10 cellular contexts compared by ENCODE assay signal in the genomic region with DNA sequence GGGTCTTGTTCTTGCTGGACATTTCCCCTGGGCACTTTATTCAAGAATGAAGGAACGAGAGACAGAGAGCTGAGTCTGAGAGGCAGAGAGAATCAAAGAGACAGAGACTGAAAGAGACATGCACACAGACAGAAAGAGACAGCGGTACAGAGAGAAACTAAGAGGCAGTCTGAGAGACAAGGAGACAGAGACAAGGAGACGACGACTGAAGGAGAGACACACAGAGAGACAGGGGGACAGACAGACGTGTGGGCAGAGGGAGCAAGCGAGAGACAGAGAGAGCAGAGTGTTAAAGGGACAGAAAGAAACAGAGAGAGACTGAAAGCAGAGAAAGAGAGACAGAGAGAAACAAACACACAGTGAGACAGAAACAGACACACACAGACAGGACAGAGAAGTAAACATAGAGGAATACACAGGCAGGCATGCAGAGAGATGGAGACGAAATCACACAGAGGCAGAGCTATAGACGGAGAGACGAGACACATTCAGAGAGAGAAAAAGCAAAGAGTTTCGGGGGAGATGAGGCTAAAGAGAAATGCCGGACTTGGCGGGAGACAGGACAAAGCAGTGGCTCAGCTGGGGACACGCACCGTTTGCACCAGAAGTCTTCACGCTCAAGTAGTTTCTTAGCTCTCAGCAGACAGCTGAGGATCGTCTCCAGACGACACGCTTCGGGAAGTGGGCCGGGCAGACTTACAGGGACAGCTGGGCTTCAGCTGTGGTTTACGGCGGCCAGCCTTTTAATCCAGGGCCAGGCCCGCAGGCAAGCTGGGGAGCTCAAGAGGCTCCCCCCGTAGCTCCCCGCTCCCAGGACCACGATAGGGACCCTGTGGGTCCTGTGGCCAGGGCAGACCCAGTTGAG. TPM values are rescaled to one million over a fixed set of nuclear protein-coding genes. Genes with fewer than 3 reads are reported as not detected.
DNase-seq lines count a peak whose midpoint lies in the region; ATAC-seq and TF ChIP-seq lines count a peak whose summit lies in the region.
"Had no signal": no experiment of that assay in that cellular context is flagged by ENCODE, and none has a peak within 500 bp of the region (broad histone marks: within the 10 kb centered on the region; RNA-seq: fewer than 3 reads in every experiment).

No MANE protein-coding gene starts in this region.

- no peaks in the 10 kb centered on the region for H3K79me2 ChIP-seq in GM23338 (replicated peaks; ENCODE audit: insufficient read depth)

- no peaks in the 10 kb centered on the region for H3K9me3 ChIP-seq in right cardiac atrium (ENCODE audit: control insufficient read depth, low read length)
- H3K9me3 ChIP-seq in skeletal muscle tissue (ENCODE audit: control insufficient read depth in 3 of 3, low read length in 3 of 3), result peaks cover 0 to 2% (median 0%) of the 10 kb centered on the region in 3 donors
- H3K9me3 ChIP-seq: pancreas had no signal

- no peak for DNase-seq in GM23338 (ENCODE audit: low spot score)
- no peak for DNase-seq in WTC11 (ENCODE audit: low spot score)
- DNase-seq in right cardiac atrium, result peak; percentile 61 to 85 (median 78)
- DNase-seq in HPDE6-E6E7 (ENCODE audit: extremely low spot score), result no peak
- no peak for DNase-seq in COLO668 (lab: John Stamatoyannopoulos, UW; ENCODE audit: unreplicated experiment)
- DNase-seq in activated naive CD4-positive, alpha-beta T cell treated with Interleukin-2 at 50 U/mL for 16 hours, result no peak

- no peak overlapping the region for H3K4me2 ChIP-seq in GM23338

- H4K20me1 ChIP-seq in GM23338 (replicated peaks; ENCODE audit: insufficient read depth), result no peaks in the 10 kb centered on the region

- no peak overlapping the region for H3K27ac ChIP-seq in GM23338 (ENCODE audit: low read depth)
- no peak overlapping the region for H3K27ac ChIP-seq in right cardiac atrium (ENCODE audit: low read length)
- peak overlapping the region; percentile 87 for H3K27ac ChIP-seq in skeletal muscle tissue (ENCODE audit: low read depth, low read length)
- H3K27ac ChIP-seq: pancreas had no signal

- H3K27ac Mint-ChIP-seq in GM23338 (no peak overlapping the region; the same call in 1 of the 2 replicates), WTC11 (peak overlapping the region; percentile 47; the same call in 1 of the 2 replicates)

- H3K9me3 Mint-ChIP-seq in GM23338 (peaks cover 10% of the 10 kb centered on the region), WTC11 (peaks cover 11% of the 10 kb centered on the region)

- H3K27me3 Mint-ChIP-seq in GM23338 (ENCODE audit: insufficient read depth, low read depth, poor library complexity), result peaks cover 14% of the 10 kb centered on the region
- peaks cover under 1% of the 10 kb centered on the region; the same call in 1 of the 2 replicates for H3K27me3 Mint-ChIP-seq in WTC11 (ENCODE audit: low read depth)

- intact Hi-C loops in right cardiac atrium (cut with DNase I), result no loop called here

- POLR2A ChIA-PET in WTC11 (lab: Charles Lee), result no interaction called here

- H3K36me3 Mint-ChIP-seq in GM23338 (ENCODE audit: low read depth) (peaks cover 7% of the 10 kb centered on the region), WTC11 (peaks cover 12% of the 10 kb centered on the region)

- TF ChIP-seq CTCF in GM23338 (conservative IDR thresholded peaks at IDR 0.05; ENCODE audit: low read depth in 2 of 2), result no peak
- TF ChIP-seq CTCF in WTC11 (IDR thresholded peaks at IDR 0.05), result no peak

- H3K4me1 Mint-ChIP-seq in GM23338, result peaks cover 24% of the 10 kb centered on the region
- peaks cover 7% of the 10 kb centered on the region for H3K4me1 Mint-ChIP-seq in WTC11
- H3K4me1 Mint-ChIP-seq: central memory CD8-positive, alpha-beta T cell had no signal

- H2AFZ ChIP-seq in GM23338, result peak overlapping the region; percentile 84; the same call in 1 of the 2 replicates

- H3K4me3 Mint-ChIP-seq in GM23338 (no peak overlapping the region; the same call in 2 of the 3 replicates), WTC11 (no peak overlapping the region)
- H3K4me3 Mint-ChIP-seq: central memory CD8-positive, alpha-beta T cell had no signal

- H3K9ac ChIP-seq in skeletal muscle tissue (ENCODE audit: low read depth in 1 of 3, low read length in 3 of 3), result peak overlapping the region; percentile 48 to 84 (median 71)

- H3K36me3 ChIP-seq in GM23338 (ENCODE audit: insufficient read depth), result peaks cover 5% of the 10 kb centered on the region; the same call in 1 of the 2 replicates
- no peaks in the 10 kb centered on the region for H3K36me3 ChIP-seq in skeletal muscle tissue (ENCODE audit: control insufficient read depth in 3 of 3, insufficient read depth in 3 of 3, low read length in 3 of 3)
- H3K36me3 ChIP-seq: pancreas had no signal

- peak; percentile 41 for ATAC-seq in GM23338
- peak; percentile 40 for ATAC-seq in WTC11
- ATAC-seq in right cardiac atrium, result peak in 1 of 2 donors; percentile 31
- no peak for ATAC-seq in GM18858 (IDR thresholded peaks at IDR 0.05; ENCODE audit: unreplicated experiment)

- no peaks in the 10 kb centered on the region for H3F3A ChIP-seq in GM23338 (replicated peaks; ENCODE audit: low read depth)

- no peaks in the 10 kb centered on the region; the same call in 1 of the 2 replicates for H3K4me1 ChIP-seq in GM23338 (ENCODE audit: insufficient read depth)
- H3K4me1 ChIP-seq in right cardiac atrium (ENCODE audit: control insufficient read depth, insufficient read depth, low read length), result peaks cover 2% of the 10 kb centered on the region
- H3K4me1 ChIP-seq in skeletal muscle tissue (ENCODE audit: control insufficient read depth in 3 of 3, insufficient read depth in 3 of 3, low read length in 3 of 3), result peaks cover 35 to 48% (median 46%) of the 10 kb centered on the region in 3 donors
- H3K4me1 ChIP-seq: pancreas had no signal

- 46% methylated on average over 26 of the region's 26 CpGs for WGBS in right cardiac atrium

- CTCF ChIA-PET in WTC11 (lab: Charles Lee), result interaction anchor here (1.0 to 1.5 kb wide), 2 partner anchors 13 to 69 kb away, joined by 3 to 5 read pairs; no protein-coding TSS in a partner anchor

- H3K9me2 ChIP-seq in GM23338 (ENCODE audit: insufficient read depth), result no peaks in the 10 kb centered on the region

- no peaks in the 10 kb centered on the region for H3K27me3 ChIP-seq in GM23338 (ENCODE audit: insufficient read depth)
- no peaks in the 10 kb centered on the region for H3K27me3 ChIP-seq in right cardiac atrium (ENCODE audit: control insufficient read depth, insufficient read depth)
- no peaks in the 10 kb centered on the region for H3K27me3 ChIP-seq in skeletal muscle tissue (ENCODE audit: control insufficient read depth in 3 of 3, insufficient read depth in 3 of 3, low read length in 3 of 3)
- H3K27me3 ChIP-seq: pancreas had no signal

- H3K4me3 ChIP-seq in GM23338 (no peak overlapping the region), right cardiac atrium (ENCODE audit: low read length) (no peak overlapping the region), skeletal muscle tissue (ENCODE audit: low read length in 3 of 3) (peak overlapping the region; percentile 68 to 71 (median 70))
- H3K4me3 ChIP-seq: pancreas had no signal

TF ChIP-seq in GM23338, 12 proteins besides CTCF, POLR2A, EP300 and RAD21 (continues in another document):
- no peak for TF ChIP-seq NANOG (IDR thresholded peaks at IDR 0.05; ENCODE audit: borderline replicate concordance)
- TF ChIP-seq EZH2phosphoT487 (IDR thresholded peaks at IDR 0.05; ENCODE audit: unreplicated experiment), result no peak
- TF ChIP-seq JUNB (IDR thresholded peaks at IDR 0.05; ENCODE audit: unreplicated experiment), result no peak
- TF ChIP-seq, protein P1, sequence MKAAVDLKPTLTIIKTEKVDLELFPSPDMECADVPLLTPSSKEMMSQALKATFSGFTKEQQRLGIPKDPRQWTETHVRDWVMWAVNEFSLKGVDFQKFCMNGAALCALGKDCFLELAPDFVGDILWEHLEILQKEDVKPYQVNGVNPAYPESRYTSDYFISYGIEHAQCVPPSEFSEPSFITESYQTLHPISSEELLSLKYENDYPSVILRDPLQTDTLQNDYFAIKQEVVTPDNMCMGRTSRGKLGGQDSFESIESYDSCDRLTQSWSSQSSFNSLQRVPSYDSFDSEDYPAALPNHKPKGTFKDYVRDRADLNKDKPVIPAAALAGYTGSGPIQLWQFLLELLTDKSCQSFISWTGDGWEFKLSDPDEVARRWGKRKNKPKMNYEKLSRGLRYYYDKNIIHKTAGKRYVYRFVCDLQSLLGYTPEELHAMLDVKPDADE (IDR thresholded peaks at IDR 0.05), result no peak
- TF ChIP-seq CREB1 (CRISPR knock-in tag; IDR thresholded peaks at IDR 0.05; ENCODE audit: low read depth), result no peak

TF ChIP-seq in WTC11, 78 proteins besides CTCF, POLR2A, EP300 and RAD21 (continues in another document):
- no peak for TF ChIP-seq OVOL2 (CRISPR knock-in tag; IDR thresholded peaks at IDR 0.05; ENCODE audit: borderline replicate concordance)
- no peak for TF ChIP-seq ATF1 (CRISPR knock-in tag; IDR thresholded peaks at IDR 0.05)
- TF ChIP-seq, protein P2, sequence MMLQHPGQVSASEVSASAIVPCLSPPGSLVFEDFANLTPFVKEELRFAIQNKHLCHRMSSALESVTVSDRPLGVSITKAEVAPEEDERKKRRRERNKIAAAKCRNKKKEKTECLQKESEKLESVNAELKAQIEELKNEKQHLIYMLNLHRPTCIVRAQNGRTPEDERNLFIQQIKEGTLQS (CRISPR knock-in tag; conservative IDR thresholded peaks at IDR 0.05), result no peak
- TF ChIP-seq NR2C2 (CRISPR knock-in tag; IDR thresholded peaks at IDR 0.05), result no peak
- TF ChIP-seq, protein P3, sequence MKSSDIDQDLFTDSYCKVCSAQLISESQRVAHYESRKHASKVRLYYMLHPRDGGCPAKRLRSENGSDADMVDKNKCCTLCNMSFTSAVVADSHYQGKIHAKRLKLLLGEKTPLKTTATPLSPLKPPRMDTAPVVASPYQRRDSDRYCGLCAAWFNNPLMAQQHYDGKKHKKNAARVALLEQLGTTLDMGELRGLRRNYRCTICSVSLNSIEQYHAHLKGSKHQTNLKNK (CRISPR knock-in tag; IDR thresholded peaks at IDR 0.05), result no peak
- TF ChIP-seq CBFB (CRISPR knock-in tag; IDR thresholded peaks at IDR 0.05; ENCODE audit: low read depth), result no peak

RNA-seq across cellular contexts. Expression of a gene that starts 56.0 kb away (rescaled TPM):
- 91.7 and 98.0 TPM in 2 replicates for total RNA-seq in GM23338 (2014; rRNA removed; shearing (Covaris generic))
- polyA plus RNA-seq in GM23338 (2016; fragmentation: Nextera tagmentation; extraction: Ambion mirVana) (21.6 and 27.6 TPM in 2 replicates), right cardiac atrium (14.6 TPM)
- total RNA-seq in WTC11 (2021) (72.0 to 81.1 TPM (median 72.7 TPM) in 3 replicates), right cardiac atrium (10 to 100 TPM; 51.1 to 55.0 (median 53.0) TPM), skeletal muscle tissue (62.1 TPM)

Comparison
In these comparisons a context has a peak if more than half of its experiments do, and no peak if none do; other contexts are left out.
1. DNase-seq: peak in right cardiac atrium (3 of 3); none in GM23338 (single experiment), WTC11 (single experiment), HPDE6-E6E7 (single experiment), COLO668 (single experiment) and activated naive CD4-positive, alpha-beta T cell treated with Interleukin-2 at 50 U/mL for 16 hours (single experiment).
2. H3K4me3 ChIP-seq: peak in skeletal muscle tissue (3 of 3); none in GM23338 (single experiment) and right cardiac atrium (single experiment).